14 cellular contexts compared by ENCODE assay signal in genomic region chr6:156538875-156539660, GRCh38.
"Had no signal": no experiment of that assay in that cellular context is flagged by ENCODE, and none has a peak within 500 bp of the region (broad histone marks: within the 10 kb centered on the region; RNA-seq: fewer than 3 reads in every experiment).

No MANE protein-coding gene starts in this region.

- H3K4me1 ChIP-seq: upper lobe of right lung had no signal

- H3K27me3 ChIP-seq: upper lobe of right lung had no signal

- DNase-seq: activated CD4-positive, alpha-beta memory T cell treated with anti-CD3 and anti-CD28 coated beads, Interleukin-2, amount 10 ng/mL, durations not matched to agents 7 days and 5 days; activated CD4-positive, alpha-beta T cell treated with anti-CD3 and anti-CD28 coated beads for 1 hour; activated gamma-delta T cell; activated T-cell treated with anti-CD3 and anti-CD28 coated beads, Interleukin-2, amount 50 U/mL, for 48 hours; glutamatergic neuron; left colon; mammary epithelial cell; natural killer cell; occipital lobe; right cardiac atrium; small intestine; stimulated activated naive B cell treated with anti-CD40 and anti-IgM and Interleukin-4, amounts not matched to agents 10 μg/mL and 1 μg/mL and 100 μg/mL, for 72 hours; substantia nigra; upper lobe of right lung had no signal

- H3K9me3 ChIP-seq: upper lobe of right lung had no signal

- H3K36me3 ChIP-seq: upper lobe of right lung had no signal

- ATAC-seq: left colon; natural killer cell; right cardiac atrium; stimulated activated naive B cell treated with anti-CD40 and anti-IgM and Interleukin-4, amounts not matched to agents 10 μg/mL and 1 μg/mL and 100 μg/mL, for 72 hours; upper lobe of right lung had no signal

- H3K27ac ChIP-seq: upper lobe of right lung had no signal

- FAIRE-seq: small intestine had no signal

- H3K4me3 ChIP-seq: upper lobe of right lung had no signal
